1 cellular context compared by ENCODE assay signal in the genomic region with DNA sequence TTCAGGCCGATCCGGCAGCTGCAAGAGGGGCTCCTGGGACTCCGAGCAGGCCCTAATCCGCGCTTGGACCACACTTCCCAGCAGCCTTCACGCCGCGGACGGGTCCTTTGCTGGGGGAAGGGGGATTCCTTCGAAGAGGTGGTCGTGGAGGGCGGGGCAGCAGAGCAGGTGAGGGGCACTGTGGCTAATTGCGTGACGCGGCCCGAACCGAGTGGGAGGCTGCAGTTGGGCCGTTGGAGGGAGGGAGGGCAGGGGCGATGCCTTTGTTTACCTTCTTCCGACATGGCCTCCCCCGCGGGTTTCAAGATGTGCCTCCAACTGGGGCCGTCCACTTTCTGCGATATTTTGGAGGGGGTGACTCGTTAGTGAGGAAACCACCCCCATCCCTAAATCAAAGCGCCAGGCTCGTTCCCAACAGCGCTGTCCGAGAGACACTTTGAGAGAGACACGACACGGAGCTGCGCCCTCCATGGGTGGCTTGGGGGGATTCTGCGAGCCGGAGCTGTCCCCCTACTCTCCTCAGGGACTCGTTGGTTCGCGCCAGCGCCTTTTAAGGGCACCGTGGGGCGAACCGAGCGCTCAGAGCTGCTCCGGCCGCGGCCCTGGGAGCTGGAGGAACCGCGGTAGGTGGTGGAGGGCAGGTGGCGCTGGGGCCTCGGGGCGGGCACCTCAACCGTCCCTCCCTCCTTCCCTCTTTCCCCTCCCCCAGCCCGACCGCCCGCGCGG.
TF ChIP-seq lines count a peak whose summit lies in the region.

TSS of gene FAM53C (plus strand) at position 582 of the 726 bp plus-strand sequence. CDS start 3,070 bp downstream, outside the sequence.

TF ChIP-seq in WTC11, 78 proteins besides CTCF, POLR2A, EP300 and RAD21 (continued from another document):
- TF ChIP-seq ARID4B (CRISPR knock-in tag; IDR thresholded peaks at IDR 0.05; ENCODE audit: borderline replicate concordance) (peak; percentile 94), ZNF396 (CRISPR knock-in tag; IDR thresholded peaks at IDR 0.05; ENCODE audit: borderline replicate concordance) (no peak), TP53 (CRISPR knock-in tag; IDR thresholded peaks at IDR 0.05) (peak; percentile 89), OVOL2 (CRISPR knock-in tag; IDR thresholded peaks at IDR 0.05; ENCODE audit: borderline replicate concordance) (peak; percentile 33; the same call in 1 of the 2 replicates), ZBTB21 (CRISPR knock-in tag; IDR thresholded peaks at IDR 0.05; ENCODE audit: borderline replicate concordance) (peak; percentile 95), USF2 (CRISPR knock-in tag; IDR thresholded peaks at IDR 0.05) (0 out of 2 replicates have a peak, but pooled peaks have one; percentile 41), ESRRA (CRISPR knock-in tag; IDR thresholded peaks at IDR 0.05; ENCODE audit: borderline replicate concordance) (0 out of 2 replicates have a peak, but pooled peaks have one; percentile 43), HMGA2 (CRISPR knock-in tag; IDR thresholded peaks at IDR 0.05) (peak; percentile 58; the same call in 1 of the 2 replicates), RELA (CRISPR knock-in tag; IDR thresholded peaks at IDR 0.05; ENCODE audit: borderline replicate concordance) (peak; percentile 72; the same call in 1 of the 2 replicates), ETV6 (CRISPR knock-in tag; IDR thresholded peaks at IDR 0.05) (peak; percentile 88; the same call in 1 of the 2 replicates), ZNF671 (CRISPR knock-in tag; IDR thresholded peaks at IDR 0.05) (peak; percentile 82; the same call in 1 of the 2 replicates), CBFB (CRISPR knock-in tag; IDR thresholded peaks at IDR 0.05; ENCODE audit: low read depth) (no peak), FOXP4 (CRISPR knock-in tag; IDR thresholded peaks at IDR 0.05) (peak; percentile 65), MYBL2 (CRISPR knock-in tag; IDR thresholded peaks at IDR 0.05) (peak; percentile 87), ZNF219 (CRISPR knock-in tag; IDR thresholded peaks at IDR 0.05; ENCODE audit: borderline replicate concordance) (peak; percentile 78; the same call in 1 of the 2 replicates)
- TF ChIP-seq, protein P1, sequence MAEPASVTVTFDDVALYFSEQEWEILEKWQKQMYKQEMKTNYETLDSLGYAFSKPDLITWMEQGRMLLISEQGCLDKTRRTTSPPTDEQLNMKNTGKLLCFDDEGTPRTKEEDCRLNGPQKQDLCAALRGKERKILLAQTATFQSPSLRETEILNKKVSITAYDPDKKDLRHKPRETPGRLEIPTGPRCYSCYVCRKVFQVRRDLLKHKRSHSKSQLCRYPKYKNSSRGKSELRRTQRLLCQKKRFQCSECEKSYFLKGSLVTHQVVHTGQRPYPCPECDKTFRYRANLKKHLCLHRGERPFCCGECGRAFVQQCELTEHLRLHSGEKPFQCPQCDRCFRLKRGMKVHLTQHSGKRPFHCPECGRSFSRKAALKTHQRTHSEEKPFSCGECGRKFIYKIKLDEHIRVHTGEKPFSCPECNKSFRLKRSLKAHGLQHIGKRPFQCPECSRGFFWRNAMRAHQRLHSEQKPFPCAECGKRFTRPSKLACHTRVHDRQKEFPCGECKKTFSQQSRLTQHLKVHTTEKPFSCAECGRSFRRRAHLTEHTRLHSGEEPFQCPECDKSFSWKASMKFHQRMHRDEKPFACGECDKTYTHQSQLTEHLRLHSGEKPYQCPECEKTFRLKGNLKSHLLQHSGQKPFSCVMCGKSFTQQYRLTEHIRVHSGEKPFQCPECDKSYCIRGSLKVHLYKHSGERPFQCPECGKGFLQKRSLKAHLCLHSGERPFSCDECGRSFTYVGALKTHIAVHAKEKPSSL (CRISPR knock-in tag; conservative IDR thresholded peaks at IDR 0.05) = peak; percentile 42; the same call in 1 of the 2 replicates
- TF ChIP-seq, protein P2, sequence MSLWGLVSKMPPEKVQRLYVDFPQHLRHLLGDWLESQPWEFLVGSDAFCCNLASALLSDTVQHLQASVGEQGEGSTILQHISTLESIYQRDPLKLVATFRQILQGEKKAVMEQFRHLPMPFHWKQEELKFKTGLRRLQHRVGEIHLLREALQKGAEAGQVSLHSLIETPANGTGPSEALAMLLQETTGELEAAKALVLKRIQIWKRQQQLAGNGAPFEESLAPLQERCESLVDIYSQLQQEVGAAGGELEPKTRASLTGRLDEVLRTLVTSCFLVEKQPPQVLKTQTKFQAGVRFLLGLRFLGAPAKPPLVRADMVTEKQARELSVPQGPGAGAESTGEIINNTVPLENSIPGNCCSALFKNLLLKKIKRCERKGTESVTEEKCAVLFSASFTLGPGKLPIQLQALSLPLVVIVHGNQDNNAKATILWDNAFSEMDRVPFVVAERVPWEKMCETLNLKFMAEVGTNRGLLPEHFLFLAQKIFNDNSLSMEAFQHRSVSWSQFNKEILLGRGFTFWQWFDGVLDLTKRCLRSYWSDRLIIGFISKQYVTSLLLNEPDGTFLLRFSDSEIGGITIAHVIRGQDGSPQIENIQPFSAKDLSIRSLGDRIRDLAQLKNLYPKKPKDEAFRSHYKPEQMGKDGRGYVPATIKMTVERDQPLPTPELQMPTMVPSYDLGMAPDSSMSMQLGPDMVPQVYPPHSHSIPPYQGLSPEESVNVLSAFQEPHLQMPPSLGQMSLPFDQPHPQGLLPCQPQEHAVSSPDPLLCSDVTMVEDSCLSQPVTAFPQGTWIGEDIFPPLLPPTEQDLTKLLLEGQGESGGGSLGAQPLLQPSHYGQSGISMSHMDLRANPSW (CRISPR knock-in tag; conservative IDR thresholded peaks at IDR 0.05; ENCODE audit: low read depth) = no peak
- TF ChIP-seq, protein P3, sequence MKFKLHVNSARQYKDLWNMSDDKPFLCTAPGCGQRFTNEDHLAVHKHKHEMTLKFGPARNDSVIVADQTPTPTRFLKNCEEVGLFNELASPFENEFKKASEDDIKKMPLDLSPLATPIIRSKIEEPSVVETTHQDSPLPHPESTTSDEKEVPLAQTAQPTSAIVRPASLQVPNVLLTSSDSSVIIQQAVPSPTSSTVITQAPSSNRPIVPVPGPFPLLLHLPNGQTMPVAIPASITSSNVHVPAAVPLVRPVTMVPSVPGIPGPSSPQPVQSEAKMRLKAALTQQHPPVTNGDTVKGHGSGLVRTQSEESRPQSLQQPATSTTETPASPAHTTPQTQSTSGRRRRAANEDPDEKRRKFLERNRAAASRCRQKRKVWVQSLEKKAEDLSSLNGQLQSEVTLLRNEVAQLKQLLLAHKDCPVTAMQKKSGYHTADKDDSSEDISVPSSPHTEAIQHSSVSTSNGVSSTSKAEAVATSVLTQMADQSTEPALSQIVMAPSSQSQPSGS (CRISPR knock-in tag; IDR thresholded peaks at IDR 0.05; ENCODE audit: borderline replicate concordance, low read depth) = no peak
- TF ChIP-seq, protein P4, sequence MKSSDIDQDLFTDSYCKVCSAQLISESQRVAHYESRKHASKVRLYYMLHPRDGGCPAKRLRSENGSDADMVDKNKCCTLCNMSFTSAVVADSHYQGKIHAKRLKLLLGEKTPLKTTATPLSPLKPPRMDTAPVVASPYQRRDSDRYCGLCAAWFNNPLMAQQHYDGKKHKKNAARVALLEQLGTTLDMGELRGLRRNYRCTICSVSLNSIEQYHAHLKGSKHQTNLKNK (CRISPR knock-in tag; IDR thresholded peaks at IDR 0.05) = peak; percentile 80; the same call in 1 of the 2 replicates
- TF ChIP-seq, protein P5, sequence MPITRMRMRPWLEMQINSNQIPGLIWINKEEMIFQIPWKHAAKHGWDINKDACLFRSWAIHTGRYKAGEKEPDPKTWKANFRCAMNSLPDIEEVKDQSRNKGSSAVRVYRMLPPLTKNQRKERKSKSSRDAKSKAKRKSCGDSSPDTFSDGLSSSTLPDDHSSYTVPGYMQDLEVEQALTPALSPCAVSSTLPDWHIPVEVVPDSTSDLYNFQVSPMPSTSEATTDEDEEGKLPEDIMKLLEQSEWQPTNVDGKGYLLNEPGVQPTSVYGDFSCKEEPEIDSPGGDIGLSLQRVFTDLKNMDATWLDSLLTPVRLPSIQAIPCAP (CRISPR knock-in tag; IDR thresholded peaks at IDR 0.05) = 0 out of 2 replicates have a peak, but pooled peaks have one; percentile 38
- TF ChIP-seq, protein P6, sequence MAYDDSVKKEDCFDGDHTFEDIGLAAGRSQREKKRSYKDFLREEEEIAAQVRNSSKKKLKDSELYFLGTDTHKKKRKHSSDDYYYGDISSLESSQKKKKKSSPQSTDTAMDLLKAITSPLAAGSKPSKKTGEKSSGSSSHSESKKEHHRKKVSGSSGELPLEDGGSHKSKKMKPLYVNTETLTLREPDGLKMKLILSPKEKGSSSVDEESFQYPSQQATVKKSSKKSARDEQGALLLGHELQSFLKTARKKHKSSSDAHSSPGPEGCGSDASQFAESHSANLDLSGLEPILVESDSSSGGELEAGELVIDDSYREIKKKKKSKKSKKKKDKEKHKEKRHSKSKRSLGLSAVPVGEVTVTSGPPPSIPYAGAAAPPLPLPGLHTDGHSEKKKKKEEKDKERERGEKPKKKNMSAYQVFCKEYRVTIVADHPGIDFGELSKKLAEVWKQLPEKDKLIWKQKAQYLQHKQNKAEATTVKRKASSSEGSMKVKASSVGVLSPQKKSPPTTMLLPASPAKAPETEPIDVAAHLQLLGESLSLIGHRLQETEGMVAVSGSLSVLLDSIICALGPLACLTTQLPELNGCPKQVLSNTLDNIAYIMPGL (CRISPR knock-in tag; IDR thresholded peaks at IDR 0.05) = peak; percentile 44; the same call in 1 of the 2 replicates
